17 cellular contexts compared by ENCODE assay signal in genomic region chr18:10907749-10908148, GRCh38.
"Had no signal": no experiment of that assay in that cellular context is flagged by ENCODE, and none has a peak within 500 bp of the region (broad histone marks: within the 10 kb centered on the region; RNA-seq: fewer than 3 reads in every experiment).

No MANE protein-coding gene starts in this region.

- H3K9me3 ChIP-seq: esophagus muscularis mucosa, gastroesophageal sphincter, heart right ventricle, left lung, lower lobe of right lung, mucosa of descending colon had no signal

- H3K4me1 ChIP-seq: foreskin keratinocyte, gastroesophageal sphincter, left lung, lower lobe of right lung had no signal

- H3K4me3 Mint-ChIP-seq: mesothelial cell of epicardium had no signal

- DNase-seq: dermis blood vessel endothelial cell; dorsolateral prefrontal cortex; effector CD4-positive, alpha-beta T cell; effector memory CD4-positive, alpha-beta T cell; foreskin keratinocyte; heart right ventricle; hippocampal formation; left cardiac atrium; left lung; left ventricle myocardium superior; lower lobe of right lung; mesenchymal stem cell; mucosa of descending colon had no signal

- H3K27ac Mint-ChIP-seq: mesothelial cell of epicardium had no signal

- H3K9me3 Mint-ChIP-seq: mesothelial cell of epicardium had no signal

- H3K27me3 ChIP-seq: dorsolateral prefrontal cortex, esophagus muscularis mucosa, foreskin keratinocyte, gastroesophageal sphincter, heart right ventricle, left lung had no signal

- H3K4me3 ChIP-seq: coronary artery, dorsolateral prefrontal cortex, esophagus muscularis mucosa, gastroesophageal sphincter, heart right ventricle, left lung, lower lobe of right lung, mucosa of descending colon had no signal

- H3K27ac ChIP-seq: coronary artery, dorsolateral prefrontal cortex, esophagus muscularis mucosa, foreskin keratinocyte, gastroesophageal sphincter, heart right ventricle, left lung, lower lobe of right lung had no signal

- H3K36me3 ChIP-seq: esophagus muscularis mucosa, gastroesophageal sphincter, heart right ventricle, left lung, lower lobe of right lung had no signal

- ATAC-seq: foreskin keratinocyte, gastroesophageal sphincter, heart right ventricle, left cardiac atrium, left lung, left ventricle myocardium superior, lower lobe of right lung, mucosa of descending colon had no signal
